12 cellular contexts compared by ENCODE assay signal in the genomic region with DNA sequence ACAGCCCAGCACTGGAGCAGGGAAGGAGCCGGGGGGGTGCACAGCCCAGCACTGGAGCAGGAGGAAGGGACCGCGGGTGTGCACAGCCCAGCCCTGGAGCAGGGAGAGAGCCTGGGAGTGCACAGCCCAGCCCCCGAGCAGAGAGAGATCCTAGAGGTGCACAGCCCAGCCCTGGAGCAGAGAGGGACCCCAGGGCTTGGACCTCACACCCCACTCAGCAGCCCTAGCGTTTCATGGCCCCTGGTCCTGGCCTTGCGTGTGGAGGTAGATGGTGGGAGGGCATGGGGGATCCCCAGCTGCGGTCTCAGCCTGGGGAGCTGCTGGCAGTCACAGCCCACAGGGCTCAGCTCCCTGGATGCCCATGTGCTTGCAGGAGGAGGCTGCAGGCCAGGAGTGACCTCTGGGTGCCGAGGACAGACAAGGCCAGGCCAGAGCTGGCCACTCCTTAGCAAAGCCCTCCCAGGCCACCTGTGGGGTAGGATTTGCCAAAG. TPM values are rescaled to one million over a fixed set of nuclear protein-coding genes. Genes with fewer than 3 reads are reported as not detected.
A peak's percentile ranks its signal among the peaks of the same experiment; 100 is the strongest.
DNase-seq lines count a peak whose midpoint lies in the region; ATAC-seq and TF ChIP-seq lines count a peak whose summit lies in the region.
"Had no signal": no experiment of that assay in that cellular context is flagged by ENCODE, and none has a peak within 500 bp of the region (broad histone marks: within the 10 kb centered on the region; RNA-seq: fewer than 3 reads in every experiment).

No MANE protein-coding gene starts in this region.

- ATAC-seq in GM18858 (IDR thresholded peaks at IDR 0.05; ENCODE audit: unreplicated experiment): no peak
- no peak for ATAC-seq in activated CD4-positive, alpha-beta T cell treated with anti-CD3 and anti-CD28 coated beads for 36 hours
- ATAC-seq in GM21367 (IDR thresholded peaks at IDR 0.05; ENCODE audit: unreplicated experiment): no peak
- ATAC-seq in GM21786 (IDR thresholded peaks at IDR 0.05; ENCODE audit: unreplicated experiment): no peak

- no peak for TF ChIP-seq POLR2A in prostate gland (IDR thresholded peaks at IDR 0.05)

- intact Hi-C loops in prostate gland (cut with DNase I): loop anchor here (5.0 kb wide), 1 partner anchor 69 kb away; no protein-coding TSS in a partner anchor
- intact Hi-C loops in activated CD4-positive, alpha-beta T cell treated with anti-CD3 and anti-CD28 coated beads for 36 hours (cut with DNase I, micrococcal nuclease): no loop called here

- TF ChIP-seq CTCF in AG04450 (IDR thresholded peaks at IDR 0.05; ENCODE audit: low read depth, low read length): no peak
- no peak for TF ChIP-seq CTCF in WI38 (IDR thresholded peaks at IDR 0.05; ENCODE audit: low read depth, low read length)
- no peak for TF ChIP-seq CTCF in fibroblast of villous mesenchyme (IDR thresholded peaks at IDR 0.05; ENCODE audit: insufficient read depth, low read depth, low read length)
- TF ChIP-seq CTCF in prostate gland (IDR thresholded peaks at IDR 0.05): no peak

- H3K36me3 Mint-ChIP-seq in activated CD4-positive, alpha-beta T cell treated with anti-CD3 and anti-CD28 coated beads for 36 hours (ENCODE audit: low read depth): peaks cover 2% of the 10 kb centered on the region

- 24% methylated on average over 8 of the region's 8 CpGs for WGBS in prostate gland

- CTCF ChIA-PET in AG04450 (lab: Charles Lee): no interaction called here
- CTCF ChIA-PET in activated CD4-positive, alpha-beta T cell treated with anti-CD3 and anti-CD28 coated beads for 36 hours (lab: Charles Lee): no interaction called here

- H3K27ac ChIP-seq in AG04450 (ENCODE audit: low read depth, low read length) (peak overlapping the region; percentile 65), prostate gland (peak overlapping the region; percentile 31 to 90)

- no peak overlapping the region for H3K27ac Mint-ChIP-seq in activated CD4-positive, alpha-beta T cell treated with anti-CD3 and anti-CD28 coated beads for 36 hours

- POLR2A ChIA-PET in AG04450 (lab: Yijun Ruan, JAX): interaction anchor here (1.8 kb wide), 1 partner anchor 90 kb away, joined by 4 read pairs; no protein-coding TSS in a partner anchor
- POLR2A ChIA-PET in activated CD4-positive, alpha-beta T cell treated with anti-CD3 and anti-CD28 coated beads for 36 hours (lab: Charles Lee): no interaction called here

- H3K4me3 ChIP-seq in AG04450 (ENCODE audit: low read depth, low read length) (peak overlapping the region; percentile 63), WI38 (ENCODE audit: low read depth, low read length) (peak overlapping the region; percentile 46), fibroblast of villous mesenchyme (ENCODE audit: low read depth, low read length) (peak overlapping the region; percentile 60), prostate gland (peak overlapping the region in 1 of 2 donors; percentile 7)
- H3K4me3 ChIP-seq: K562 had no signal

- H3K36me3 ChIP-seq in prostate gland: peaks cover 0 to 4% of the 10 kb centered on the region in 2 donors

- H3K9me3 ChIP-seq in AG04450 (ENCODE audit: control insufficient read depth, insufficient read depth, low read length): no peaks in the 10 kb centered on the region; the same call in 1 of the 2 replicates
- no peaks in the 10 kb centered on the region for H3K9me3 ChIP-seq in prostate gland
- H3K9me3 ChIP-seq: Peyer's patch had no signal

- peaks cover 8% of the 10 kb centered on the region for H3K4me1 Mint-ChIP-seq in activated CD4-positive, alpha-beta T cell treated with anti-CD3 and anti-CD28 coated beads for 36 hours

- no peaks in the 10 kb centered on the region for H3K9me3 Mint-ChIP-seq in activated CD4-positive, alpha-beta T cell treated with anti-CD3 and anti-CD28 coated beads for 36 hours (ENCODE audit: low read depth)
- H3K9me3 Mint-ChIP-seq: mesothelial cell of epicardium had no signal

- no peak for DNase-seq in AG04450 (ENCODE audit: low read depth, low spot score)
- DNase-seq in fibroblast of villous mesenchyme (ENCODE audit: low read depth): no peak
- no peak for DNase-seq in prostate gland (ENCODE audit: low spot score)
- DNase-seq in activated CD4-positive, alpha-beta T cell treated with anti-CD3 and anti-CD28 coated beads for 36 hours: no peak
- DNase-seq: AML-193 had no signal

- no peaks in the 10 kb centered on the region for H3K27me3 Mint-ChIP-seq in activated CD4-positive, alpha-beta T cell treated with anti-CD3 and anti-CD28 coated beads for 36 hours

- no peak overlapping the region for H3K4me3 Mint-ChIP-seq in activated CD4-positive, alpha-beta T cell treated with anti-CD3 and anti-CD28 coated beads for 36 hours

- peaks cover 18% of the 10 kb centered on the region for H3K4me1 ChIP-seq in prostate gland (replicated peaks)

- H3K27me3 ChIP-seq in AG04450 (ENCODE audit: control insufficient read depth, insufficient read depth, low read length): no peaks in the 10 kb centered on the region
- H3K27me3 ChIP-seq in prostate gland (replicated peaks; ENCODE audit: insufficient read depth): peaks cover 4% of the 10 kb centered on the region
- H3K27me3 ChIP-seq: Peyer's patch had no signal

RNA-seq across cellular contexts. Expression of a gene that starts 25.1 kb away (rescaled TPM):
- 356 and 455 TPM in 2 replicates for polyA plus RNA-seq in AG04450 (2011; rRNA removed)
- 131 and 182 TPM in 2 replicates for polyA minus RNA-seq in AG04450 (2011; rRNA and poly(A)+ RNA removed)
- 172 and 216 TPM in 2 replicates for total RNA-seq in fibroblast of villous mesenchyme
- total RNA-seq in prostate gland: 100 to 1,000 TPM; 116 to 432 TPM
- under 1 TPM; 0.54 to 0.73 TPM for total RNA-seq in activated CD4-positive, alpha-beta T cell treated with anti-CD3 and anti-CD28 coated beads for 36 hours

Comparison
In these comparisons a context has a peak if more than half of its experiments do, and no peak if none do; other contexts are left out.
1. RNA of a gene that starts 25.1 kb away (total RNA-seq): 116 to 432 TPM in prostate gland and 172 to 216 TPM in fibroblast of villous mesenchyme; 0.54 to 0.73 TPM in activated CD4-positive, alpha-beta T cell treated with anti-CD3 and anti-CD28 coated beads for 36 hours; every median in the first group is over 10 times any median in the second.